In the genomic region with DNA sequence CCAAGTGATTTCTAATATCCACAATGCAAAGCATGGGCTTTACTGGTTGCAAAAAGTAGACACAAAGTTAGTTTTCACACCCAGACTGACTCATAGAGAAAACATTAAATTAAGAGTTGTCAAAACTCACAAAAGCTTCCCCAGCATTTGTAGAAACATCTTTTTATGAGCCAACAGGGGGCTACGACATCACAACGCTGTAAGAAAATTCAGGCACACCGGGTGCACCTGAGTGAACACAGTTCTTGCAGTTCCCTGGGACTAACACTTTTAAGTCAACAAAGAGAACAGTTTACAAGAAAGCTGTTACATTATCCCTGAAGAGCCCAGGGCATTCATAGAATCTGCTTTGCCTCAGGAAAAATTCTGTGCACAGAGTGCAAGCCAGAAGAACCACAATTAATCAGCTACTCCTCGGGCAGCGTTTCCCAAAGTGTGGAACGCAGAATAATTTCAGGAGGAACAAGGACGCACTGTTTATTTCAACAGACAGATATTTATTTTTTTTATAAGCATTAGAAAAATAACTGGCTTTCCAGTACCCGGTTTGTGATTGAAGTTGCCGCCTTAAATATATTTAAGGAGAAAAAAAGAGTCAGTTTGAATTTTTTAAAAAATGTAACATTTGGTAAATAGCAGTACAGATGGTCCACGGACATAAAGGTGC, we compare ENCODE assay signal across 8 cellular contexts. TPM values are rescaled to one million over a fixed set of nuclear protein-coding genes. Genes with fewer than 3 reads are reported as not detected.
DNase-seq lines count a peak whose midpoint lies in the region; ATAC-seq and TF ChIP-seq lines count a peak whose summit lies in the region.

No MANE protein-coding gene starts in this region.

- H3K27me3 Mint-ChIP-seq in CD4-positive, CD25-positive, alpha-beta regulatory T cell, result peaks cover 4% of the 10 kb centered on the region

- 5% methylated on average over 10 of the region's 10 CpGs for WGBS in suprapubic skin

- H3K27me3 ChIP-seq in CD4-positive, CD25-positive, alpha-beta regulatory T cell (ENCODE audit: control insufficient read depth, insufficient read depth, low read length), result no peaks in the 10 kb centered on the region
- no peaks in the 10 kb centered on the region for H3K27me3 ChIP-seq in HUES6 (ENCODE audit: control insufficient read depth, insufficient read depth, low read length)
- no peaks in the 10 kb centered on the region for H3K27me3 ChIP-seq in suprapubic skin

- TF ChIP-seq POLR2A in suprapubic skin (IDR thresholded peaks at IDR 0.05), result no peak

- no peaks in the 10 kb centered on the region for H3K36me3 Mint-ChIP-seq in CD4-positive, CD25-positive, alpha-beta regulatory T cell

- H3K9ac ChIP-seq in HUES6 (ENCODE audit: low read length), result peak overlapping the region; percentile 100

- TF ChIP-seq CTCF in suprapubic skin (IDR thresholded peaks at IDR 0.05) (no peak), omental fat pad (IDR thresholded peaks at IDR 0.05) (no peak)

- no peaks in the 10 kb centered on the region for H3K9me3 ChIP-seq in CD4-positive, CD25-positive, alpha-beta regulatory T cell (ENCODE audit: control insufficient read depth in 2 of 2, low read length in 2 of 2)
- no peaks in the 10 kb centered on the region for H3K9me3 ChIP-seq in HUES6 (ENCODE audit: control insufficient read depth, insufficient read depth, low read depth, low read length)
- no peaks in the 10 kb centered on the region for H3K9me3 ChIP-seq in suprapubic skin

- no peaks in the 10 kb centered on the region for H3K36me3 ChIP-seq in CD4-positive, CD25-positive, alpha-beta regulatory T cell (ENCODE audit: control insufficient read depth, insufficient read depth, low read length)
- H3K36me3 ChIP-seq in HUES6 (ENCODE audit: control insufficient read depth, insufficient read depth, low read length) (no peaks in the 10 kb centered on the region), suprapubic skin (no peaks in the 10 kb centered on the region)

- H3K27ac Mint-ChIP-seq in CD4-positive, CD25-positive, alpha-beta regulatory T cell, result peak overlapping the region in 2 of 3 donors; percentile 70 to 73

- DNase-seq in CD4-positive, CD25-positive, alpha-beta regulatory T cell, result peak in 2 of 3 donors; percentile 4 to 34
- DNase-seq in kidney glomerular epithelial cell (lab: John Stamatoyannopoulos, UW) (peak; percentile 66), suprapubic skin (ENCODE audit: low spot score in 2 of 2) (no peak), omental fat pad (ENCODE audit: low spot score) (no peak)

- no peak for ATAC-seq in CD4-positive, CD25-positive, alpha-beta regulatory T cell (ENCODE audit: low read depth in 2 of 2)
- ATAC-seq in HG03045 (IDR thresholded peaks at IDR 0.05; ENCODE audit: unreplicated experiment) (no peak), omental fat pad (ENCODE audit: low FRiP score) (no peak), GM21381 (IDR thresholded peaks at IDR 0.05; ENCODE audit: unreplicated experiment) (no peak)

- H3K9me3 Mint-ChIP-seq in CD4-positive, CD25-positive, alpha-beta regulatory T cell, result peaks cover 0 to 1% (median 0%) of the 10 kb centered on the region in 7 donors

- peak overlapping the region; percentile 85 for H3K4me3 ChIP-seq in CD4-positive, CD25-positive, alpha-beta regulatory T cell (ENCODE audit: low read depth, low read length)
- peak overlapping the region; percentile 95 for H3K4me3 ChIP-seq in HUES6 (ENCODE audit: low read depth, low read length)
- H3K4me3 ChIP-seq in suprapubic skin, result peak overlapping the region; percentile 84

- TF ChIP-seq EP300 in suprapubic skin (IDR thresholded peaks at IDR 0.05), result no peak

- peak overlapping the region; percentile 89 for H3K27ac ChIP-seq in CD4-positive, CD25-positive, alpha-beta regulatory T cell (ENCODE audit: insufficient read depth, low read length, poor library complexity, severe bottlenecking)
- peak overlapping the region; percentile 96; the same call in 1 of the 2 replicates for H3K27ac ChIP-seq in HUES6 (ENCODE audit: low read depth, low read length)
- H3K27ac ChIP-seq in angular gyrus (ENCODE audit: low read depth, low read length), result peak overlapping the region; percentile 94
- peak overlapping the region; percentile 98 for H3K27ac ChIP-seq in suprapubic skin

- H3K4me1 ChIP-seq in CD4-positive, CD25-positive, alpha-beta regulatory T cell (ENCODE audit: control insufficient read depth, insufficient read depth, low read length, poor library complexity, severe bottlenecking), result peaks cover 44% of the 10 kb centered on the region
- H3K4me1 ChIP-seq in HUES6 (ENCODE audit: control insufficient read depth, insufficient read depth, low read length) (peaks cover 13% of the 10 kb centered on the region), suprapubic skin (peaks cover 60% of the 10 kb centered on the region)

- peak overlapping the region; percentile 88 to 95 (median 91) for H3K4me3 Mint-ChIP-seq in CD4-positive, CD25-positive, alpha-beta regulatory T cell

- peaks cover 37 to 66% (median 47%) of the 10 kb centered on the region in 4 donors for H3K4me1 Mint-ChIP-seq in CD4-positive, CD25-positive, alpha-beta regulatory T cell

RNA-seq across cellular contexts. Expression of gene NCOA5, which starts 1.2 kb away (rescaled TPM):
- total RNA-seq in CD4-positive, CD25-positive, alpha-beta regulatory T cell, result 20.1 TPM
- 10 to 100 TPM; 28.9 to 38.5 (median 33.0) TPM for polyA plus RNA-seq in CD4-positive, CD25-positive, alpha-beta regulatory T cell
- total RNA-seq in suprapubic skin, result 10 to 100 TPM; 23.2 to 30.1 (median 25.2) TPM
- 10 to 100 TPM; 19.3 to 41.1 (median 23.2) TPM for total RNA-seq in omental fat pad

RNA-seq across cellular contexts. Expression of gene CD40, which starts 29.6 kb away (rescaled TPM):
- 1.7 TPM for total RNA-seq in CD4-positive, CD25-positive, alpha-beta regulatory T cell
- polyA plus RNA-seq in CD4-positive, CD25-positive, alpha-beta regulatory T cell, result 1 to 10 TPM; 3.9 to 8.7 (median 7.5) TPM
- total RNA-seq in suprapubic skin (10 to 100 TPM; 12.9 to 30.6 (median 17.2) TPM), omental fat pad (10 to 100 TPM; 15.0 to 33.4 (median 23.2) TPM)

RNA-seq across cellular contexts. Expression of gene SLC12A5, which starts 59.5 kb away (rescaled TPM):
- not detected for total RNA-seq in CD4-positive, CD25-positive, alpha-beta regulatory T cell
- polyA plus RNA-seq in CD4-positive, CD25-positive, alpha-beta regulatory T cell, result not detected
- total RNA-seq in suprapubic skin, result under 1 TPM in 1 of 4 donors, not detected in 3; 0.40 TPM
- under 1 TPM in 1 of 4 donors, not detected in 3; 0.19 TPM for total RNA-seq in omental fat pad

Comparison
In these comparisons a context has a peak if more than half of its experiments do, and no peak if none do; other contexts are left out.
1. DNase-seq: peak in CD4-positive, CD25-positive, alpha-beta regulatory T cell (2 of 3) and kidney glomerular epithelial cell (single experiment); none in suprapubic skin (0 of 2) and omental fat pad (single experiment).
2. Peak in every context shown above with its lines, with median percentiles within 50 percentile points of each other: H3K27ac ChIP-seq and H3K4me3 ChIP-seq.